20 cellular contexts compared by ENCODE assay signal in genomic region chr19:44602071-44602470, GRCh38. TPM values are rescaled to one million over a fixed set of nuclear protein-coding genes. Genes with fewer than 3 reads are reported as not detected.
DNase-seq lines count a peak whose midpoint lies in the region; ATAC-seq, FAIRE-seq and TF ChIP-seq lines count a peak whose summit lies in the region.
"Had no signal": no experiment of that assay in that cellular context is flagged by ENCODE, and none has a peak within 500 bp of the region (broad histone marks: within the 10 kb centered on the region; RNA-seq: fewer than 3 reads in every experiment).

No MANE protein-coding gene starts in this region.

- DNase-seq in COR-L47 (lab: John Stamatoyannopoulos, UW): peak; percentile 59
- DNase-seq in NCI-H1048 (lab: John Stamatoyannopoulos, UW): peak; percentile 74
- peak; percentile 70 to 83 for DNase-seq in PC-9
- DNase-seq in left colon: peak; percentile 64 to 85
- DNase-seq in T-cell: no peak
- no peak for DNase-seq in esophagus squamous epithelium (lab: John Stamatoyannopoulos, UW)
- DNase-seq in GM19239 (ENCODE audit: insufficient read length, low spot score): no peak
- DNase-seq in glutamatergic neuron: no peak
- DNase-seq: activated CD4-positive, alpha-beta T cell treated with anti-CD3 and anti-CD28 coated beads, Interleukin-2, amount 50 U/mL, for 48 hours; activated T-cell treated with anti-CD3 and anti-CD28 coated beads, Interleukin-2, amount 50 U/mL, for 48 hours; caudate nucleus; DMS79 treated with DMSO at 0.1 percent for 48 hours; effector memory CD8-positive, alpha-beta T cell; naive thymus-derived CD8-positive, alpha-beta T cell; NCI-H187 treated with DMSO at 0.1 percent for 48 hours; psoas muscle had no signal

- H3K4me3 Mint-ChIP-seq in T-cell (no peak overlapping the region), glutamatergic neuron (ENCODE audit: unreplicated experiment) (no peak overlapping the region)
- H3K4me3 Mint-ChIP-seq: effector memory CD8-positive, alpha-beta T cell; naive thymus-derived CD8-positive, alpha-beta T cell; stimulated activated naive CD8-positive, alpha-beta T cell treated with anti-CD3 and anti-CD28 coated beads, Interleukin-15, Interleukin-2, amounts not matched to agents 100 ng/mL and 50 ng/mL, for 24 hours had no signal

- peaks cover 26% of the 10 kb centered on the region for H3K4me1 ChIP-seq in PC-9 (replicated peaks; ENCODE audit: insufficient read depth)
- H3K4me1 ChIP-seq in esophagus squamous epithelium: peaks cover 0 to 11% (median 0%) of the 10 kb centered on the region in 3 donors
- H3K4me1 ChIP-seq: psoas muscle had no signal

- H3K27me3 ChIP-seq in PC-9 (ENCODE audit: insufficient read depth, low read depth): no peaks in the 10 kb centered on the region
- H3K27me3 ChIP-seq in esophagus squamous epithelium: peaks cover 0 to 55% (median 0%) of the 10 kb centered on the region in 4 donors

- H3K27ac Mint-ChIP-seq in T-cell (no peak overlapping the region), glutamatergic neuron (ENCODE audit: unreplicated experiment) (no peak overlapping the region)
- H3K27ac Mint-ChIP-seq: effector memory CD8-positive, alpha-beta T cell; stimulated activated naive CD8-positive, alpha-beta T cell treated with anti-CD3 and anti-CD28 coated beads, Interleukin-15, Interleukin-2, amounts not matched to agents 100 ng/mL and 50 ng/mL, for 24 hours had no signal

- CTCF ChIA-PET in PC-9 (lab: Charles Lee): interaction anchor here (0.6 to 1.0 kb wide), 4 partner anchors 8 to 441 kb away, joined by 3 to 10 read pairs (median 6); no protein-coding TSS in a partner anchor
- CTCF ChIA-PET in T-cell (lab: Charles Lee): no interaction called here

- intact Hi-C loops in PC-9 (cut with micrococcal nuclease; ENCODE audit: unreplicated experiment) (loop anchor here (2.0 kb wide), 1 partner anchor 25 kb away; no protein-coding TSS in a partner anchor), left colon (cut with DNase I, micrococcal nuclease) (no loop called here), esophagus squamous epithelium (cut with DNase I) (no loop called here)

- H3K27me3 Mint-ChIP-seq in T-cell: peaks cover 10 to 14% of the 10 kb centered on the region in 2 donors
- H3K27me3 Mint-ChIP-seq in glutamatergic neuron (ENCODE audit: unreplicated experiment): peaks cover 2% of the 10 kb centered on the region

- POLR2A ChIA-PET in PC-9 (lab: Charles Lee; ENCODE audit: unreplicated experiment): interaction anchor here (0.5 to 0.8 kb wide), 8 partner anchors 22 to 1026 kb away, joined by 3 to 16 read pairs (median 6); no protein-coding TSS in a partner anchor
- POLR2A ChIA-PET in T-cell (lab: Charles Lee): no interaction called here

- no peaks in the 10 kb centered on the region for H3K79me2 ChIP-seq in PC-9 (ENCODE audit: low read depth)

- H3F3A ChIP-seq in PC-9 (ENCODE audit: insufficient read depth, low read depth): peaks cover 24% of the 10 kb centered on the region; the same call in 1 of the 2 replicates

- no peak overlapping the region for H2AFZ ChIP-seq in PC-9

- H3K9me3 ChIP-seq in PC-9 (ENCODE audit: insufficient read depth, low read depth) (peaks cover 3% of the 10 kb centered on the region; the same call in 1 of the 2 replicates), esophagus squamous epithelium (peaks cover 0 to 8% (median 0%) of the 10 kb centered on the region in 3 donors)

- H3K36me3 ChIP-seq in PC-9 (ENCODE audit: low read depth) (no peaks in the 10 kb centered on the region), esophagus squamous epithelium (no peaks in the 10 kb centered on the region)

- H3K9me2 ChIP-seq in PC-9 (ENCODE audit: insufficient read depth): no peaks in the 10 kb centered on the region

- H3K27ac ChIP-seq in PC-9 (no peak overlapping the region), esophagus squamous epithelium (no peak overlapping the region)
- H3K27ac ChIP-seq: KMS-11, psoas muscle had no signal

- WGBS in esophagus squamous epithelium, 2 donors: 36 to 45% methylated on average over 6 of the region's 6 CpGs

- no TSS peak for BruUV-seq in PC-9 (replicated peaks; lab: Mats Ljungman, UMichigan)

- FAIRE-seq in GM19239 (lab: Jason Lieb, UNC): no peak

- H3K4me3 ChIP-seq in PC-9: no peak overlapping the region
- H3K4me3 ChIP-seq in esophagus squamous epithelium: no peak overlapping the region
- H3K4me3 ChIP-seq: psoas muscle had no signal

- no peak for TF ChIP-seq POLR2A in esophagus squamous epithelium (IDR thresholded peaks at IDR 0.05)

- H3K9me3 Mint-ChIP-seq in T-cell (peaks cover 0 to 13% (median 10%) of the 10 kb centered on the region in 3 donors), glutamatergic neuron (ENCODE audit: unreplicated experiment) (peaks cover 2% of the 10 kb centered on the region)

- no peak overlapping the region for H3K4me2 ChIP-seq in PC-9
- H3K4me2 ChIP-seq: KMS-11 had no signal

- H3K4me1 Mint-ChIP-seq in T-cell (peaks cover 3 to 6% (median 5%) of the 10 kb centered on the region in 3 donors), glutamatergic neuron (ENCODE audit: low read depth, unreplicated experiment) (no peaks in the 10 kb centered on the region)

- no peaks in the 10 kb centered on the region for H4K20me1 ChIP-seq in PC-9 (ENCODE audit: insufficient read depth)

- TF ChIP-seq CTCF in PC-9 (conservative IDR thresholded peaks at IDR 0.05): no peak
- TF ChIP-seq CTCF in esophagus squamous epithelium (IDR thresholded peaks at IDR 0.05): no peak
- TF ChIP-seq CTCF in glutamatergic neuron (IDR thresholded peaks at IDR 0.05; ENCODE audit: partially characterized antibody, unreplicated experiment): no peak

- no peaks in the 10 kb centered on the region for H3K36me3 Mint-ChIP-seq in T-cell
- H3K36me3 Mint-ChIP-seq in glutamatergic neuron (ENCODE audit: unreplicated experiment): no peaks in the 10 kb centered on the region

- ATAC-seq in left colon (peak; percentile 81), T-cell (replicated peaks in 1 of 4) (no peak)
- ATAC-seq: effector memory CD8-positive, alpha-beta T cell; naive thymus-derived CD8-positive, alpha-beta T cell; psoas muscle had no signal

RNA-seq across cellular contexts. Expression of gene IGSF23, which starts 11.3 kb away (rescaled TPM):
- total RNA-seq in PC-9 (2021): not detected in 2 replicates
- not detected for total RNA-seq in left colon
- not detected for total RNA-seq in T-cell
- not detected for total RNA-seq in esophagus squamous epithelium
- total RNA-seq in glutamatergic neuron (ENCODE audit: unreplicated experiment): not detected
- total RNA-seq: lower leg skin; naive thymus-derived CD8-positive, alpha-beta T cell; SK-MEL-5 had no signal

RNA-seq across cellular contexts. Expression of gene PVR, which starts 41.6 kb away (rescaled TPM):
- total RNA-seq in PC-9 (2021): 50.8 and 52.1 TPM in 2 replicates
- 10 to 100 TPM; 31.0 to 35.7 TPM for total RNA-seq in left colon
- total RNA-seq in T-cell: 1 to 10 TPM; 1.2 to 3.4 (median 2.8) TPM
- 10 to 100 TPM; 13.2 to 21.9 (median 20.9) TPM for total RNA-seq in esophagus squamous epithelium
- total RNA-seq in glutamatergic neuron (ENCODE audit: unreplicated experiment): 14.8 TPM

Comparison
In these comparisons a context has a peak if more than half of its experiments do, and no peak if none do; other contexts are left out.
1. DNase-seq: peak in COR-L47 (single experiment), NCI-H1048 (single experiment), PC-9 (2 of 2) and left colon (2 of 2); none in T-cell (0 of 34), esophagus squamous epithelium (single experiment), GM19239 (single experiment) and glutamatergic neuron (single experiment).